In genomic region chr10:3446233-3446632, GRCh38 we compare ENCODE assay signal across 24 cellular contexts.
DNase-seq lines count a peak whose midpoint lies in the region; ATAC-seq and TF ChIP-seq lines count a peak whose summit lies in the region.
"Had no signal": no experiment of that assay in that cellular context is flagged by ENCODE, and none has a peak within 500 bp of the region (broad histone marks: within the 10 kb centered on the region; RNA-seq: fewer than 3 reads in every experiment).

No MANE protein-coding gene starts in this region.

- no peak overlapping the region for H4K8ac ChIP-seq in IMR-90 (ENCODE audit: low read depth in 2 of 2, low read length in 2 of 2)
- no peak overlapping the region for H4K8ac ChIP-seq in neuronal stem cell (ENCODE audit: low read depth, low read length)

- dilution Hi-C loops in IMR-90 (cut with HindIII; ENCODE audit: low sequenced_read_pairs, unreplicated experiment): no loop called here

- no peak overlapping the region for H4K5ac ChIP-seq in IMR-90 (ENCODE audit: low read depth, low read length)

- peak overlapping the region; percentile 65; the same call in 1 of the 2 replicates for H3K4ac ChIP-seq in IMR-90 (ENCODE audit: low read depth, low read length)
- no peak overlapping the region for H3K4ac ChIP-seq in neuronal stem cell (ENCODE audit: low read length)

- peaks cover 5% of the 10 kb centered on the region for H3K27me3 Mint-ChIP-seq in memory B cell
- H3K27me3 Mint-ChIP-seq in stimulated activated naive B cell treated with anti-CD40 and anti-IgM and Interleukin-4, amounts not matched to agents 10 μg/mL and 1 μg/mL and 100 μg/mL, for 72 hours: no peaks in the 10 kb centered on the region

- H3K9me1 ChIP-seq in IMR-90 (ENCODE audit: insufficient read depth, low read length): peaks cover under 1% of the 10 kb centered on the region

- H3K4me1 Mint-ChIP-seq in memory B cell: peaks cover 9% of the 10 kb centered on the region
- H3K4me1 Mint-ChIP-seq in stimulated activated naive B cell treated with anti-CD40 and anti-IgM and Interleukin-4, amounts not matched to agents 10 μg/mL and 1 μg/mL and 100 μg/mL, for 72 hours: peaks cover 7 to 13% of the 10 kb centered on the region in 2 donors
- H3K4me1 Mint-ChIP-seq: CD14-positive monocyte; CD8-positive, alpha-beta memory T cell had no signal

- no peak for TF ChIP-seq RAD21 in IMR-90 (IDR thresholded peaks at IDR 0.05; ENCODE audit: low read length)

- H4K91ac ChIP-seq in IMR-90 (ENCODE audit: insufficient read depth, low read depth, low read length) (no peak overlapping the region), neuronal stem cell (ENCODE audit: low read depth, low read length, poor library complexity) (no peak overlapping the region)

- no peak overlapping the region for H3K56ac ChIP-seq in IMR-90 (ENCODE audit: extremely low read depth, insufficient read depth, low read length)

- no peak overlapping the region for H2AK9ac ChIP-seq in IMR-90 (replicated peaks; ENCODE audit: low read depth, low read length, poor library complexity)

- H3K9ac ChIP-seq in IMR-90 (ENCODE audit: low read depth, low read length) (no peak overlapping the region), neuronal stem cell (ENCODE audit: low read depth, low read length, poor library complexity) (no peak overlapping the region)
- H3K9ac ChIP-seq: BLaER1 treated with 17β-estradiol and CSF1 and Interleukin-3, amounts not matched to agents 10 nM and 100 nM had no signal

- POLR2A ChIA-PET in IMR-90 (lab: Charles Lee; ENCODE audit: unreplicated experiment): no interaction called here

- BruUV-seq in IMR-90 (replicated peaks; lab: Mats Ljungman, UMichigan): no TSS peak

- H3K27ac Mint-ChIP-seq in memory B cell: peak overlapping the region; percentile 6
- H3K27ac Mint-ChIP-seq in stimulated activated naive B cell treated with anti-CD40 and anti-IgM and Interleukin-4, amounts not matched to agents 10 μg/mL and 1 μg/mL and 100 μg/mL, for 72 hours: no peak overlapping the region
- H3K27ac Mint-ChIP-seq: CD14-positive monocyte; CD4-positive, alpha-beta T cell; CD8-positive, alpha-beta memory T cell; GM23338; HFFc6 had no signal

- no peaks in the 10 kb centered on the region for H3K36me3 ChIP-seq in IMR-90 (ENCODE audit: control insufficient read depth, insufficient read depth, low read length)
- H3K36me3 ChIP-seq in SJSA1: no peaks in the 10 kb centered on the region
- H3K36me3 ChIP-seq in neuronal stem cell (replicated peaks in 1 of 2; ENCODE audit: control insufficient read depth in 2 of 2, insufficient read depth in 2 of 2, low read length in 2 of 2): no peaks in the 10 kb centered on the region
- H3K36me3 ChIP-seq: BE2C; BLaER1 treated with 17β-estradiol and CSF1 and Interleukin-3, amounts not matched to agents 10 nM and 100 nM; HAP-1 had no signal

- no peaks in the 10 kb centered on the region for H4K20me1 ChIP-seq in IMR-90 (ENCODE audit: insufficient read depth, low read length)
- H4K20me1 ChIP-seq: BLaER1 treated with 17β-estradiol and CSF1 and Interleukin-3, amounts not matched to agents 10 nM and 100 nM had no signal

- H2BK15ac ChIP-seq in IMR-90 (ENCODE audit: low read depth, low read length) (no peak overlapping the region), neuronal stem cell (ENCODE audit: low read length) (no peak overlapping the region)

- no peaks in the 10 kb centered on the region for H3K9me3 Mint-ChIP-seq in memory B cell
- peaks cover 0 to 2% of the 10 kb centered on the region in 2 donors for H3K9me3 Mint-ChIP-seq in stimulated activated naive B cell treated with anti-CD40 and anti-IgM and Interleukin-4, amounts not matched to agents 10 μg/mL and 1 μg/mL and 100 μg/mL, for 72 hours
- H3K9me3 Mint-ChIP-seq: CD4-positive, alpha-beta T cell; HFFc6 had no signal

- no peaks in the 10 kb centered on the region for H3K9me3 ChIP-seq in IMR-90 (ENCODE audit: control insufficient read depth, insufficient read depth, low read length)
- H3K9me3 ChIP-seq in SJSA1 (replicated peaks): no peaks in the 10 kb centered on the region
- H3K9me3 ChIP-seq in neuronal stem cell (replicated peaks in 1 of 2; ENCODE audit: control insufficient read depth in 2 of 2, insufficient read depth in 1 of 2, low read depth in 1 of 2, low read length in 2 of 2): peaks cover 1 to 7% of the 10 kb centered on the region in 2 donors
- H3K9me3 ChIP-seq: A549, BE2C, HAP-1 had no signal

- peaks cover 6% of the 10 kb centered on the region for H3K4me1 ChIP-seq in IMR-90 (ENCODE audit: control insufficient read depth, insufficient read depth, low read length)
- H3K4me1 ChIP-seq in SJSA1 (replicated peaks): peaks cover 45% of the 10 kb centered on the region
- H3K4me1 ChIP-seq in neuronal stem cell (ENCODE audit: control insufficient read depth in 2 of 2, insufficient read depth in 1 of 2, low read depth in 1 of 2, low read length in 2 of 2): no peaks in the 10 kb centered on the region
- H3K4me1 ChIP-seq: A549, BE2C, HAP-1 had no signal

- H3K14ac ChIP-seq in IMR-90 (replicated peaks; ENCODE audit: low read depth, low read length) (no peak overlapping the region), neuronal stem cell (ENCODE audit: low read length) (no peak overlapping the region)

- no peak overlapping the region for H3K4me3 Mint-ChIP-seq in memory B cell
- no peak overlapping the region for H3K4me3 Mint-ChIP-seq in stimulated activated naive B cell treated with anti-CD40 and anti-IgM and Interleukin-4, amounts not matched to agents 10 μg/mL and 1 μg/mL and 100 μg/mL, for 72 hours
- H3K4me3 Mint-ChIP-seq: CD14-positive monocyte; CD4-positive, alpha-beta T cell; CD8-positive, alpha-beta memory T cell; GM23338; HFFc6 had no signal

- in situ Hi-C loops in IMR-90 (cut with MboI; ENCODE audit: low sequenced_read_pairs): no loop called here

- H3K23ac ChIP-seq in IMR-90 (ENCODE audit: low read depth, low read length): no peak overlapping the region
- H3K23ac ChIP-seq in neuronal stem cell (ENCODE audit: low read depth, low read length, poor library complexity): no peak overlapping the region

- H3K4me3 ChIP-seq in IMR-90 (ENCODE audit: insufficient read depth, low read depth, low read length) (no peak overlapping the region), SJSA1 (no peak overlapping the region), neuronal stem cell (ENCODE audit: low read length in 2 of 2) (no peak overlapping the region)
- H3K4me3 ChIP-seq: A549; BLaER1 treated with 17β-estradiol and CSF1 and Interleukin-3, amounts not matched to agents 10 nM and 100 nM; GM12878; GM23338; HAP-1 had no signal

- no peak for TF ChIP-seq CTCF in IMR-90 (conservative IDR thresholded peaks at IDR 0.05; ENCODE audit: low read depth, low read length)

- no peak overlapping the region; the same call in 1 of the 2 replicates for H2BK20ac ChIP-seq in IMR-90 (ENCODE audit: low read depth, low read length)

- H3K27ac ChIP-seq in IMR-90 (ENCODE audit: insufficient read depth, low read length): no peak overlapping the region
- peak overlapping the region; percentile 23 for H3K27ac ChIP-seq in SJSA1
- no peak overlapping the region for H3K27ac ChIP-seq in neuronal stem cell (replicated peaks; ENCODE audit: low read length)
- H3K27ac ChIP-seq: A549; BLaER1 treated with 17β-estradiol and CSF1 and Interleukin-3, amounts not matched to agents 10 nM and 100 nM had no signal

- ATAC-seq in IMR-90 (ENCODE audit: low read depth) (no peak), memory B cell (ENCODE audit: low read depth) (peak; percentile 88)
- ATAC-seq in stimulated activated naive B cell treated with anti-CD40 and anti-IgM and Interleukin-4, amounts not matched to agents 10 μg/mL and 1 μg/mL and 100 μg/mL, for 72 hours (replicated peaks): peak; percentile 41 to 48
- ATAC-seq: A549, GM12878, GM23338 had no signal

- H2BK120ac ChIP-seq in IMR-90 (ENCODE audit: low read depth, low read length) (peak overlapping the region; percentile 35; the same call in 1 of the 2 replicates), neuronal stem cell (ENCODE audit: low read depth, low read length) (no peak overlapping the region)

- H3K79me1 ChIP-seq in IMR-90 (ENCODE audit: low read depth in 1 of 2, low read length in 2 of 2) (no peaks in the 10 kb centered on the region), neuronal stem cell (ENCODE audit: low read depth, low read length) (no peaks in the 10 kb centered on the region)

- no peaks in the 10 kb centered on the region for H3K27me3 ChIP-seq in IMR-90 (ENCODE audit: control insufficient read depth, insufficient read depth, low read length)
- no peaks in the 10 kb centered on the region for H3K27me3 ChIP-seq in SJSA1 (replicated peaks)
- H3K27me3 ChIP-seq in neuronal stem cell (ENCODE audit: control insufficient read depth in 3 of 3, insufficient read depth in 3 of 3, low read depth in 1 of 3, low read length in 3 of 3): no peaks in the 10 kb centered on the region
- H3K27me3 ChIP-seq: BE2C; BLaER1 treated with 17β-estradiol and CSF1 and Interleukin-3, amounts not matched to agents 10 nM and 100 nM had no signal

- H2AK5ac ChIP-seq in IMR-90 (ENCODE audit: low read depth, low read length): peak overlapping the region; percentile 57; the same call in 1 of the 2 replicates
- H2AK5ac ChIP-seq in neuronal stem cell (ENCODE audit: low read depth, low read length): no peak overlapping the region

- intact Hi-C loops in IMR-90 (cut with micrococcal nuclease): no loop called here

- H3K18ac ChIP-seq in IMR-90 (ENCODE audit: low read depth, low read length) (no peak overlapping the region), neuronal stem cell (ENCODE audit: low read length) (no peak overlapping the region)

- H2BK12ac ChIP-seq in neuronal stem cell (ENCODE audit: low read length): no peak overlapping the region

- H3K4me2 ChIP-seq in IMR-90 (ENCODE audit: low read depth, low read length) (no peak overlapping the region), neuronal stem cell (ENCODE audit: insufficient read depth, low read length, poor library complexity, severe bottlenecking) (no peak overlapping the region)
- H3K4me2 ChIP-seq: A549, GM23338 had no signal

- WGBS in IMR-90 (ENCODE audit: extremely low coverage in 2 of 2, insufficient read length in 1 of 2), 2 experiments: no CpG with 5 or more reads among the region's 4 CpGs
- WGBS in neuronal stem cell (ENCODE audit: extremely low coverage in 2 of 2, insufficient read length in 2 of 2, insufficient replicate concordance in 1 of 2), 2 donors: no CpG with 5 or more reads among the region's 4 CpGs

- CTCF ChIA-PET in IMR-90 (lab: Yijun Ruan, JAX): no interaction called here

- H2AFZ ChIP-seq in IMR-90 (replicated peaks; ENCODE audit: low read length, poor library complexity) (no peak overlapping the region), neuronal stem cell (ENCODE audit: low read length) (no peak overlapping the region)
- H2AFZ ChIP-seq: GM23338 had no signal

- DNase-seq in IMR-90 (no peak), SJSA1 (ENCODE audit: low read depth in 1 of 2, low spot score in 2 of 2) (no peak), memory B cell (ENCODE audit: low spot score in 2 of 2) (no peak), H4 (ENCODE audit: low spot score) (no peak), neuronal stem cell (ENCODE audit: low spot score) (no peak)
- DNase-seq in stimulated activated naive B cell treated with anti-CD40 and anti-IgM and Interleukin-4, amounts not matched to agents 10 μg/mL and 1 μg/mL and 100 μg/mL, for 72 hours: no peak
- no peak for DNase-seq in activated CD4-positive, alpha-beta T cell treated with anti-CD3 and anti-CD28 coated beads for 4 hours
- DNase-seq: 8988T; ACHN; AML-193; BE2C; CD4-positive, alpha-beta T cell; CD8-positive, alpha-beta memory T cell; DMS 273 treated with DMSO at 0.1 percent for 48 hours; DMS79; EL; GDM1; HFFc6 had no signal

- no peak for TF ChIP-seq POLR2A in IMR-90 (IDR thresholded peaks at IDR 0.05; ENCODE audit: low read depth, low read length)

- no peak overlapping the region for H2BK5ac ChIP-seq in IMR-90 (ENCODE audit: low read depth, low read length, poor library complexity, severe bottlenecking)
- H2BK5ac ChIP-seq in neuronal stem cell (ENCODE audit: low read length): no peak overlapping the region

- H3K36me3 Mint-ChIP-seq in memory B cell: no peaks in the 10 kb centered on the region
- H3K36me3 Mint-ChIP-seq in stimulated activated naive B cell treated with anti-CD40 and anti-IgM and Interleukin-4, amounts not matched to agents 10 μg/mL and 1 μg/mL and 100 μg/mL, for 72 hours: peaks cover 0 to 3% of the 10 kb centered on the region in 2 donors
- H3K36me3 Mint-ChIP-seq: CD14-positive monocyte; CD8-positive, alpha-beta memory T cell had no signal
